Comparison of ENCODE assay signal across 8 cellular contexts in genomic region chr9:129383415-129384088, GRCh38.
DNase-seq lines count a peak whose midpoint lies in the region; ATAC-seq, FAIRE-seq and TF ChIP-seq lines count a peak whose summit lies in the region.

No MANE protein-coding gene starts in this region.

- peak; percentile 92 for DNase-seq in GM13977 (ENCODE audit: low spot score)
- DNase-seq in RPMI7951 (ENCODE audit: low read depth), result peak; percentile 68
- peak; percentile 80 for DNase-seq in activated naive CD4-positive, alpha-beta T cell treated with anti-CD3 and anti-CD28 coated beads for 36 hours
- peak; percentile 45 for DNase-seq in occipital lobe (lab: John Stamatoyannopoulos, UW)
- peak in 38 of 49 donors; percentile 17 to 80 (median 52) for DNase-seq in substantia nigra (lab: John Stamatoyannopoulos, UW)
- DNase-seq in H54 (ENCODE audit: insufficient read length, low spot score), result no peak

- peak overlapping the region; percentile 66 for H3K27ac Mint-ChIP-seq in activated naive CD4-positive, alpha-beta T cell treated with anti-CD3 and anti-CD28 coated beads for 36 hours

- peak overlapping the region; percentile 69 for H3K4me3 Mint-ChIP-seq in activated naive CD4-positive, alpha-beta T cell treated with anti-CD3 and anti-CD28 coated beads for 36 hours

- no peaks in the 10 kb centered on the region for H3K27me3 Mint-ChIP-seq in activated naive CD4-positive, alpha-beta T cell treated with anti-CD3 and anti-CD28 coated beads for 36 hours (ENCODE audit: low read depth)

- H3K27me3 ChIP-seq in gastroesophageal sphincter, result no peaks in the 10 kb centered on the region

- H3K4me1 ChIP-seq in gastroesophageal sphincter, result peaks cover 0 to 22% (median 13%) of the 10 kb centered on the region in 3 donors

- H3K9me3 ChIP-seq in gastroesophageal sphincter, result no peaks in the 10 kb centered on the region

- TF ChIP-seq EP300 in gastroesophageal sphincter (IDR thresholded peaks at IDR 0.05), result no peak

- WGBS in gastroesophageal sphincter (ENCODE audit: low coverage in 1 of 2), 2 donors, result 0% methylated on average over 6 of the region's 72 CpGs; no CpG with 5 or more reads in 1 of the 2 donors

- peak overlapping the region; percentile 49 to 70 for H3K4me3 ChIP-seq in gastroesophageal sphincter

- intact Hi-C loops in activated naive CD4-positive, alpha-beta T cell treated with anti-CD3 and anti-CD28 coated beads for 36 hours (cut with micrococcal nuclease), result loop anchor here (1.0 to 5.0 kb wide), 5 partner anchors 30 to 243 kb away; no protein-coding TSS in a partner anchor

- in situ Hi-C loops in GM13977 (cut with MboI; ENCODE audit: low pct_unique_long_range_greater_than_20kb, low sequenced_read_pairs, unreplicated experiment), result no loop called here

- H3K36me3 Mint-ChIP-seq in activated naive CD4-positive, alpha-beta T cell treated with anti-CD3 and anti-CD28 coated beads for 36 hours (ENCODE audit: low read depth), result no peaks in the 10 kb centered on the region

- TF ChIP-seq POLR2A in gastroesophageal sphincter (IDR thresholded peaks at IDR 0.05) (peak; percentile 53 to 63), H54 (IDR thresholded peaks at IDR 0.05; ENCODE audit: low read depth, low read length) (no peak)

- no peaks in the 10 kb centered on the region for H3K9me3 Mint-ChIP-seq in activated naive CD4-positive, alpha-beta T cell treated with anti-CD3 and anti-CD28 coated beads for 36 hours

- TF ChIP-seq CTCF in GM13977 (IDR thresholded peaks at IDR 0.05; ENCODE audit: extremely low read depth, insufficient read depth, missing control alignments) (peak; percentile 20), gastroesophageal sphincter (IDR thresholded peaks at IDR 0.05) (peak in 3 of 4 experiments; percentile 29 to 40 (median 35))

- H3K4me1 Mint-ChIP-seq in activated naive CD4-positive, alpha-beta T cell treated with anti-CD3 and anti-CD28 coated beads for 36 hours (ENCODE audit: low read depth), result peaks cover 10% of the 10 kb centered on the region

- FAIRE-seq in H54 (lab: Jason Lieb, UNC), result no peak

- ATAC-seq in HG03432 (IDR thresholded peaks at IDR 0.05; ENCODE audit: unreplicated experiment) (peak; percentile 80), gastroesophageal sphincter (peak; percentile 90)

- H3K27ac ChIP-seq in gastroesophageal sphincter, result peak overlapping the region; percentile 74 to 95 (median 88)
- H3K27ac ChIP-seq in substantia nigra (ENCODE audit: low read depth, low read length, poor library complexity, severe bottlenecking), result peak overlapping the region; percentile 80

- CTCF ChIA-PET in activated naive CD4-positive, alpha-beta T cell treated with anti-CD3 and anti-CD28 coated beads for 36 hours (lab: Charles Lee), result interaction anchor here (0.6 to 2.2 kb wide), 6 partner anchors 56 to 243 kb away, joined by 3 to 7 read pairs (median 5); no protein-coding TSS in a partner anchor

- no peaks in the 10 kb centered on the region for H3K36me3 ChIP-seq in gastroesophageal sphincter
